In genomic region chr5:58330781-58331180, GRCh38 we compare ENCODE assay signal across 24 cellular contexts.
"Had no signal": no experiment of that assay in that cellular context is flagged by ENCODE, and none has a peak within 500 bp of the region (broad histone marks: within the 10 kb centered on the region; RNA-seq: fewer than 3 reads in every experiment).

No MANE protein-coding gene starts in this region.

- H3K27me3 ChIP-seq: cardiac muscle cell, dorsolateral prefrontal cortex, esophagus muscularis mucosa, right lobe of liver, tibial nerve had no signal

- H3K27ac ChIP-seq: cardiac muscle cell, coronary artery, dorsolateral prefrontal cortex, esophagus muscularis mucosa, left ventricle myocardium inferior, right lobe of liver, tibial nerve, VCaP had no signal

- FAIRE-seq: TTC549 had no signal

- H3K36me3 ChIP-seq: cardiac muscle cell, esophagus muscularis mucosa, left ventricle myocardium inferior, right lobe of liver, tibial nerve had no signal

- H3K4me1 ChIP-seq: esophagus muscularis mucosa, left ventricle myocardium inferior, right lobe of liver, tibial nerve had no signal

- H3K9me3 ChIP-seq: esophagus muscularis mucosa, left ventricle myocardium inferior, mucosa of descending colon, right lobe of liver, tibial nerve had no signal

- ATAC-seq: activated CD4-positive, CD25-positive, alpha-beta regulatory T cell treated with anti-CD3 and anti-CD28 coated beads, Interleukin-2, amount 50 U/mL, for 24 hours; activated naive CD8-positive, alpha-beta T cell treated with anti-CD3 and anti-CD28 coated beads, Interleukin-2, amount 50 U/mL, for 24 hours; mucosa of descending colon; right lobe of liver had no signal

- H3K4me3 ChIP-seq: cardiac muscle cell, coronary artery, dorsolateral prefrontal cortex, esophagus muscularis mucosa, left ventricle myocardium inferior, lung, mucosa of descending colon, right lobe of liver, tibial nerve had no signal

- DNase-seq: activated CD4-positive, alpha-beta memory T cell treated with anti-CD3 and anti-CD28 coated beads, Interleukin-2, amount 10 ng/mL, durations not matched to agents 7 days and 5 days; activated CD4-positive, alpha-beta T cell treated with anti-CD3 and anti-CD28 coated beads for 48 hours; activated CD8-positive, alpha-beta memory T cell treated with anti-CD3 and anti-CD28 coated beads, Interleukin-2, amount 50 U/mL, for 48 hours; activated naive CD8-positive, alpha-beta T cell treated with anti-CD3 and anti-CD28 coated beads, Interleukin-2, amount 50 U/mL, for 24 hours; activated T-cell treated with anti-CD3 and anti-CD28 coated beads, Interleukin-2, amount 50 U/mL, for 24 hours; amygdala; dorsolateral prefrontal cortex; effector memory CD4-positive, alpha-beta T cell; foreskin melanocyte; left ventricle myocardium inferior; mucosa of descending colon; posterior cingulate gyrus; right lobe of liver; stimulated activated CD4-positive, alpha-beta T cell treated with anti-CD3 and anti-CD28 coated beads, Interleukin-2, amount 100 ng/mL, for 48 hours; stimulated activated naive CD4-positive, alpha-beta T cell treated with Interleukin-2 at 50 U/mL for 16 hours; T-helper 9 cell had no signal
